28 cellular contexts compared by ENCODE assay signal in genomic region chr7:122850528-122850927, GRCh38.
"Had no signal": no experiment of that assay in that cellular context is flagged by ENCODE, and none has a peak within 500 bp of the region (broad histone marks: within the 10 kb centered on the region; RNA-seq: fewer than 3 reads in every experiment).

No MANE protein-coding gene starts in this region.

- H3K36me3 ChIP-seq: colonic mucosa, esophagus squamous epithelium, gastrocnemius medialis, heart left ventricle, heart right ventricle had no signal

- ATAC-seq: effector memory CD8-positive, alpha-beta T cell; esophagus mucosa; foreskin keratinocyte; gastrocnemius medialis; gastroesophageal sphincter; heart left ventricle; heart right ventricle had no signal

- H3K27ac ChIP-seq: colonic mucosa, coronary artery, dorsolateral prefrontal cortex, epithelial cell of prostate, esophagus muscularis mucosa, esophagus squamous epithelium, foreskin keratinocyte, gastrocnemius medialis, gastroesophageal sphincter, heart left ventricle, heart right ventricle had no signal

- FAIRE-seq: colon, endometrium, endothelial cell of umbilical vein, frontal cortex had no signal

- H3K4me3 ChIP-seq: colonic mucosa, coronary artery, dorsolateral prefrontal cortex, esophagus muscularis mucosa, esophagus squamous epithelium, gastrocnemius medialis, gastroesophageal sphincter, heart left ventricle, heart right ventricle had no signal

- H3K9me3 ChIP-seq: colonic mucosa, esophagus muscularis mucosa, esophagus squamous epithelium, gastrocnemius medialis, gastroesophageal sphincter, heart left ventricle, heart right ventricle had no signal

- H3K27me3 ChIP-seq: colonic mucosa, dorsolateral prefrontal cortex, esophagus muscularis mucosa, esophagus squamous epithelium, foreskin keratinocyte, gastrocnemius medialis, gastroesophageal sphincter, heart left ventricle, heart right ventricle had no signal

- DNase-seq: colonic mucosa; cortex of kidney; dermis blood vessel endothelial cell; dorsolateral prefrontal cortex; effector CD4-positive, alpha-beta T cell; effector CD8-positive, alpha-beta T cell; effector memory CD4-positive, alpha-beta T cell; effector memory CD8-positive, alpha-beta T cell; endodermal cell; erythroblast; esophagus squamous epithelium; foreskin fibroblast; foreskin keratinocyte; foreskin melanocyte; gastrocnemius medialis; glutamatergic neuron; head of caudate nucleus; heart left ventricle; heart right ventricle had no signal

- H3K4me1 ChIP-seq: colonic mucosa, esophagus squamous epithelium, foreskin keratinocyte, gastrocnemius medialis had no signal
